Comparison of ENCODE assay signal across 8 cellular contexts in the genomic region with DNA sequence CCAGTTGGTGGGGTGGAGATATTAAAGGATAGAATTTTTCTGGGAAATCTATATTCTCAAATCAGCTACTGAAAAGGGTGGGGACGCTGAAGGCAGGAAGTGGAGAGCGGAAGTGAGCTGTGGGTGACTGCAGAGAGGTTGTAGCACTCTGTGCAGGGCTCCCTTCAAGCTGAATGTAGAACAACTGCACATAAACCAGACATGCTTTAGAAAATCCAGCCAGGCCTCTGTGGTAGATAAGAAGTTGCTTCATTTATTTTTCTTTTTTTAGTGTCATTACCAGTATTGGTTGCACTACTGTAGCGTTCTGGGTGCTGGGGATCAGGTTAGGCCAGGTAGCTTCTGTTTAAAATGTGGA.
A peak's percentile ranks its signal among the peaks of the same experiment; 100 is the strongest.
DNase-seq lines count a peak whose midpoint lies in the region; ATAC-seq, FAIRE-seq and TF ChIP-seq lines count a peak whose summit lies in the region.

No MANE protein-coding gene starts in this region.

- peak; percentile 77 for ATAC-seq in GM18870 (IDR thresholded peaks at IDR 0.05; ENCODE audit: unreplicated experiment)
- peak; percentile 71 for ATAC-seq in HG02943 (IDR thresholded peaks at IDR 0.05; ENCODE audit: low read depth, unreplicated experiment)

- H3K9me3 Mint-ChIP-seq in brain (peaks cover 0 to 7% (median 0%) of the 10 kb centered on the region in 5 experiments), osteocyte (ENCODE audit: unreplicated experiment) (peaks cover 5% of the 10 kb centered on the region)

- H3K27ac Mint-ChIP-seq in brain (peak overlapping the region; percentile 57 to 93 (median 76)), osteocyte (ENCODE audit: unreplicated experiment) (no peak overlapping the region)

- H3K4me1 Mint-ChIP-seq in brain: peaks cover 95% of the 10 kb centered on the region
- peaks cover 24% of the 10 kb centered on the region for H3K4me1 Mint-ChIP-seq in osteocyte (ENCODE audit: unreplicated experiment)

- peak; percentile 25 for DNase-seq in SKM-1 (lab: John Stamatoyannopoulos, UW; ENCODE audit: unreplicated experiment)
- DNase-seq in stimulated activated CD4-positive, alpha-beta T cell treated with anti-CD3 and anti-CD28 coated beads, Interleukin-12 subunit alpha, Interleukin-12 subunit beta, amount 100 ng/mL, for 4 hours: peak; percentile 38
- DNase-seq in HTR-8/SVneo (ENCODE audit: insufficient read length, low spot score): no peak
- no peak for DNase-seq in NCI-H1930 (lab: John Stamatoyannopoulos, UW)
- DNase-seq in osteocyte (ENCODE audit: extremely low spot score, unreplicated experiment): no peak

- H3K27me3 Mint-ChIP-seq in brain (peaks cover 3% of the 10 kb centered on the region), osteocyte (ENCODE audit: unreplicated experiment) (no peaks in the 10 kb centered on the region)

- H3K36me3 Mint-ChIP-seq in brain (peaks cover 22% of the 10 kb centered on the region), osteocyte (ENCODE audit: unreplicated experiment) (peaks cover 2% of the 10 kb centered on the region)

- no peak for TF ChIP-seq CTCF in brain (conservative IDR thresholded peaks at IDR 0.05)
- no peak for TF ChIP-seq CTCF in osteocyte (IDR thresholded peaks at IDR 0.05)

- FAIRE-seq in HTR-8/SVneo (lab: Jason Lieb, UNC): no peak

- H3K4me3 Mint-ChIP-seq in brain (peak overlapping the region; percentile 5 to 45 (median 12)), osteocyte (ENCODE audit: unreplicated experiment) (no peak overlapping the region)

Comparison
In these comparisons a context has a peak if more than half of its experiments do, and no peak if none do; other contexts are left out.
1. DNase-seq: peak in SKM-1 (single experiment) and stimulated activated CD4-positive, alpha-beta T cell treated with anti-CD3 and anti-CD28 coated beads, Interleukin-12 subunit alpha, Interleukin-12 subunit beta, amount 100 ng/mL, for 4 hours (single experiment); none in HTR-8/SVneo (single experiment), NCI-H1930 (0 of 2) and osteocyte (single experiment).